ENCODE assay signal across 8 cellular contexts in the genomic region with DNA sequence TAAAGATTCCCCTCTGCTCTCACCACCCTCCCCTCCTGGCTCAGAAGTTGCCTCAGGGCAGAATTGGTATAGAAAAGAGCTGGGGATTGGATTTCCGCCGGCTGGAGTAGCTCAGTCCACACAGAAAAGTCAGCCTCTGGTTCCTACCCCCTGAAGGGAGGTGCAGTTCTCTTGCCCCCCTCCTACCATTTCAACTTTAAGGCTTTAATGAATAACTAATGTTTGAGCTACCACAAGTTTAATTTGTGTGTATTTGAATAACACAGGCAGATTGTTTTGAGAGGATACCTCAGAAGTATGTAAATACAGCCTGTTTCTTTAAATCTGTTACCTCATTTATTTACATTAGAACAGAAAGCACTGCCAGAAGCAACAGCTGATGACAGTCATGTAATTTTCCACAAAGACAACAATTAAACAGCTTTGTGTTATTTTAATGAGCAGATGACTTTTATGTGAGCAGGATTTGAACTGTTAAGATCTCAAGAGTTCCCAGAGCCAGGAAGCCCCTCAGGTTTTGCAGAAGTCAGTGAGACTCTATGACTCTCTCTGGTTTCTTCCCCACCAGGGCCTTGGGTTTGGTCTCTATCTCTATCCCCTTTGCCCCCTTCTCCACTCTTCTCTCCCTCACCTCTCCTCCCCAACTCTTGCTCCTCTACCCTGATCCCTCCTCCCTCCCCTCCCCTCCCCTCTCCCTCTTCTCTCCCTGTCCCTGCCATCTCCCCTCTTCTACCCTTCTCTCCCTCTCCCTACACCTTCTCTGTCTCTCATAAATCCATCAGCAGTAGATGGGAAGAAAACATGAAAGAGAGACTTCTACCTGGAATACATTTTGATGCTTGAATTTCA.
DNase-seq lines count a peak whose midpoint lies in the region; ATAC-seq lines count a peak whose summit lies in the region.

No MANE protein-coding gene starts in this region.

- peaks cover 26 to 72% of the 10 kb centered on the region in 2 donors for H3K4me1 ChIP-seq in muscle layer of duodenum (ENCODE audit: control insufficient read depth in 1 of 2, insufficient read depth in 2 of 2, low read length in 2 of 2)

- H3K27me3 ChIP-seq in muscle layer of duodenum (ENCODE audit: low read depth, low read length), result no peaks in the 10 kb centered on the region

- no peak for ATAC-seq in HG03520 (IDR thresholded peaks at IDR 0.05; ENCODE audit: unreplicated experiment)

- H3K4me3 ChIP-seq in muscle layer of duodenum (ENCODE audit: low read depth in 1 of 2, low read length in 2 of 2), result peak overlapping the region in 1 of 2 donors; percentile 12

- no peaks in the 10 kb centered on the region for H3K36me3 ChIP-seq in muscle layer of duodenum (ENCODE audit: control insufficient read depth in 1 of 2, insufficient read depth in 2 of 2, low read length in 2 of 2)

- peak overlapping the region; percentile 57 for H3K27ac ChIP-seq in cingulate gyrus (ENCODE audit: low read depth, low read length)
- peak overlapping the region; percentile 50 for H3K27ac ChIP-seq in muscle layer of duodenum (ENCODE audit: low read length)

- no peaks in the 10 kb centered on the region for H3K9me3 ChIP-seq in muscle layer of duodenum (ENCODE audit: control insufficient read depth in 1 of 2, low read length in 2 of 2)

- DNase-seq in EL (peak; percentile 55), NCI-H2196 treated with DMSO at 0.1 percent for 48 hours (lab: John Stamatoyannopoulos, UW; ENCODE audit: unreplicated experiment) (peak; percentile 95), NCI-H524 (lab: John Stamatoyannopoulos, UW) (no peak), KG1 (lab: John Stamatoyannopoulos, UW) (no peak)
- DNase-seq in activated CD4-positive, CD25-positive, alpha-beta regulatory T cell (lab: John Stamatoyannopoulos, UW), result no peak

Comparison
In these comparisons a context has a peak if more than half of its experiments do, and no peak if none do; other contexts are left out.
1. DNase-seq: peak in EL (single experiment) and NCI-H2196 treated with DMSO at 0.1 percent for 48 hours (single experiment); none in NCI-H524 (0 of 2), activated CD4-positive, CD25-positive, alpha-beta regulatory T cell (0 of 4) and KG1 (single experiment).